In the genomic region with DNA sequence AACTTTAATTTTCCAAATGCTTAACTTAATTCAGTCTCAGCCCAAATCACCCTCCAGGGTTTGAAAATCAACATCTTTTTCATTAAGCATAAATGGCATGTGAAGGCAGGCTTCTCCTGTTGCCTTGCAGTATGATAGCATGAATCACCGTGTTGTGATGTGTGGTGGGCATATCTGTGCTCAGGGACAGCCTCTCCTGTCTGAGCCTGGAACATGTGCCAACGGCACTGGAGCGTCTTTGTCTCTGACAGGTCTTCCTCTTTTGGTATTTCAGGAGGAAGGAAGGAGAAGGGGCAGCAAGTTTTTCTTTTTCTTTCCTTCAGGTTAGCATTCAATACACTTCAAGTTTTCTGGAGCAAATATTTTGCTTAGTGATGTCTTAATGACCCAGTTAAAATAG, we compare ENCODE assay signal across 2 cellular contexts.
TF ChIP-seq lines count a peak whose summit lies in the region.

No MANE protein-coding gene starts in this region.

TF ChIP-seq in A549, 52 proteins besides CTCF, POLR2A, EP300 and RAD21:
- no peak for TF ChIP-seq NPAS2 (CRISPR knock-in tag; IDR thresholded peaks at IDR 0.05; ENCODE audit: borderline replicate concordance)
- no peak for TF ChIP-seq SMC3 (IDR thresholded peaks at IDR 0.05)
- TF ChIP-seq KDM1A (IDR thresholded peaks at IDR 0.05; ENCODE audit: low read depth): no peak
- TF ChIP-seq NFE2L2 (conservative IDR thresholded peaks at IDR 0.05; ENCODE audit: low read length): no peak
- TF ChIP-seq HOXA7 (CRISPR knock-in tag; IDR thresholded peaks at IDR 0.05): no peak
- no peak for TF ChIP-seq HEYL (CRISPR knock-in tag; IDR thresholded peaks at IDR 0.05)
- TF ChIP-seq CHD2 (IDR thresholded peaks at IDR 0.05; ENCODE audit: low read length, partially characterized antibody): no peak
- TF ChIP-seq FOSB (CRISPR knock-in tag; IDR thresholded peaks at IDR 0.05): no peak
- TF ChIP-seq, protein P1, sequence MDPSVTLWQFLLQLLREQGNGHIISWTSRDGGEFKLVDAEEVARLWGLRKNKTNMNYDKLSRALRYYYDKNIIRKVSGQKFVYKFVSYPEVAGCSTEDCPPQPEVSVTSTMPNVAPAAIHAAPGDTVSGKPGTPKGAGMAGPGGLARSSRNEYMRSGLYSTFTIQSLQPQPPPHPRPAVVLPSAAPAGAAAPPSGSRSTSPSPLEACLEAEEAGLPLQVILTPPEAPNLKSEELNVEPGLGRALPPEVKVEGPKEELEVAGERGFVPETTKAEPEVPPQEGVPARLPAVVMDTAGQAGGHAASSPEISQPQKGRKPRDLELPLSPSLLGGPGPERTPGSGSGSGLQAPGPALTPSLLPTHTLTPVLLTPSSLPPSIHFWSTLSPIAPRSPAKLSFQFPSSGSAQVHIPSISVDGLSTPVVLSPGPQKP (IDR thresholded peaks at IDR 0.05; ENCODE audit: low read depth, low read length): no peak
- no peak for TF ChIP-seq PHF8 (IDR thresholded peaks at IDR 0.05; ENCODE audit: borderline replicate concordance, low read depth)
- TF ChIP-seq MAZ (IDR thresholded peaks at IDR 0.05; ENCODE audit: borderline replicate concordance, low read depth, low read length): no peak
- no peak for TF ChIP-seq ZSCAN20 (CRISPR knock-in tag; IDR thresholded peaks at IDR 0.05)
- TF ChIP-seq, protein P2, sequence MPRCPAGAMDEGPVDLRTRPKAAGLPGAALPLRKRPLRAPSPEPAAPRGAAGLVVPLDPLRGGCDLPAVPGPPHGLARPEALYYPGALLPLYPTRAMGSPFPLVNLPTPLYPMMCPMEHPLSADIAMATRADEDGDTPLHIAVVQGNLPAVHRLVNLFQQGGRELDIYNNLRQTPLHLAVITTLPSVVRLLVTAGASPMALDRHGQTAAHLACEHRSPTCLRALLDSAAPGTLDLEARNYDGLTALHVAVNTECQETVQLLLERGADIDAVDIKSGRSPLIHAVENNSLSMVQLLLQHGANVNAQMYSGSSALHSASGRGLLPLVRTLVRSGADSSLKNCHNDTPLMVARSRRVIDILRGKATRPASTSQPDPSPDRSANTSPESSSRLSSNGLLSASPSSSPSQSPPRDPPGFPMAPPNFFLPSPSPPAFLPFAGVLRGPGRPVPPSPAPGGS (IDR thresholded peaks at IDR 0.05): no peak
- TF ChIP-seq EHF (CRISPR knock-in tag; IDR thresholded peaks at IDR 0.05): no peak
- no peak for TF ChIP-seq MYC (IDR thresholded peaks at IDR 0.05; ENCODE audit: borderline replicate concordance, low read length)
- no peak for TF ChIP-seq MAFK (IDR thresholded peaks at IDR 0.05; ENCODE audit: partially characterized antibody)
- TF ChIP-seq E2F6 (IDR thresholded peaks at IDR 0.05; ENCODE audit: borderline replicate concordance, low read depth): no peak
- TF ChIP-seq REST (IDR thresholded peaks at IDR 0.05): no peak
- TF ChIP-seq ZC3H11A (IDR thresholded peaks at IDR 0.05): no peak

TF ChIP-seq in IMR-90, 13 proteins besides CTCF, POLR2A, EP300 and RAD21:
- TF ChIP-seq MAFK (IDR thresholded peaks at IDR 0.05; ENCODE audit: low read depth, low read length) (no peak), RCOR1 (IDR thresholded peaks at IDR 0.05; ENCODE audit: insufficient replicate concordance, low read length) (no peak), BHLHE40 (IDR thresholded peaks at IDR 0.05; ENCODE audit: low read depth, low read length) (no peak), MAZ (IDR thresholded peaks at IDR 0.05; ENCODE audit: borderline replicate concordance, low read depth, low read length) (no peak), NFE2L2 (IDR thresholded peaks at IDR 0.05; ENCODE audit: low read depth, low read length) (no peak), SMC3 (IDR thresholded peaks at IDR 0.05; ENCODE audit: low read depth, low read length) (no peak), CEBPB (IDR thresholded peaks at IDR 0.05; ENCODE audit: low read depth, low read length) (no peak), MXI1 (IDR thresholded peaks at IDR 0.05; ENCODE audit: borderline replicate concordance, low read depth, low read length) (no peak), CHD1 (IDR thresholded peaks at IDR 0.05; ENCODE audit: low read depth, low read length) (no peak), RFX5 (IDR thresholded peaks at IDR 0.05; ENCODE audit: low read depth, low read length) (no peak), FOS (IDR thresholded peaks at IDR 0.05; ENCODE audit: low read depth, low read length) (no peak)
- TF ChIP-seq, protein P3, sequence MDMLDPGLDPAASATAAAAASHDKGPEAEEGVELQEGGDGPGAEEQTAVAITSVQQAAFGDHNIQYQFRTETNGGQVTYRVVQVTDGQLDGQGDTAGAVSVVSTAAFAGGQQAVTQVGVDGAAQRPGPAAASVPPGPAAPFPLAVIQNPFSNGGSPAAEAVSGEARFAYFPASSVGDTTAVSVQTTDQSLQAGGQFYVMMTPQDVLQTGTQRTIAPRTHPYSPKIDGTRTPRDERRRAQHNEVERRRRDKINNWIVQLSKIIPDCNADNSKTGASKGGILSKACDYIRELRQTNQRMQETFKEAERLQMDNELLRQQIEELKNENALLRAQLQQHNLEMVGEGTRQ (IDR thresholded peaks at IDR 0.05; ENCODE audit: low read depth, low read length): no peak
- TF ChIP-seq, protein P1 (IDR thresholded peaks at IDR 0.05; ENCODE audit: borderline replicate concordance, low read depth, low read length): no peak
